Comparison of ENCODE assay signal across 8 cellular contexts in the genomic region with DNA sequence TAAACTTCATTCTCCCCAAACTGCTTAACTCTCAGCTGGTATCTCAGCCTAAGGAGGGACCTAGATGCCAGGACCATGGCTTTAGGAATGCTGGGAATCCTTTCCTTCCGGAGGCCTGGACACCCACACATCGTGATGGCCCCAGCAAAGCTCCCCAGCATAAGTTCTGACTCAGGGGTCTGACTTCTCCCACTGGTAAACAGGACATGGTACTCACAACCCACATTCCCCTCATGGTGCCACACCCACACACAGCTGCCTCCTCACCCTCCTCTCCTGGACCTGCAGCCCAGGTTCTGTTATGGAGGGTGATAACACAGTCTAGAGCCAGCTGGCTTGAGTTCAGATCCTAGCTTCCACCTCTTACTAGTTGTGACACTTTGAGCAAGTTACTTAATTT. TPM values are rescaled to one million over a fixed set of nuclear protein-coding genes. Genes with fewer than 3 reads are reported as not detected.
DNase-seq lines count a peak whose midpoint lies in the region; ATAC-seq and TF ChIP-seq lines count a peak whose summit lies in the region.

No MANE protein-coding gene starts in this region.

- no peak for ATAC-seq in heart right ventricle
- no peak for ATAC-seq in right cardiac atrium
- no peak for ATAC-seq in upper lobe of right lung

- peaks cover 3 to 35% (median 26%) of the 10 kb centered on the region in 9 donors for H3K4me1 ChIP-seq in heart right ventricle
- peaks cover 5% of the 10 kb centered on the region for H3K4me1 ChIP-seq in right cardiac atrium (ENCODE audit: control insufficient read depth, insufficient read depth, low read length)
- H3K4me1 ChIP-seq in mesodermal cell (ENCODE audit: control insufficient read depth, insufficient read depth, low read length, poor library complexity, severe bottlenecking): peaks cover 13% of the 10 kb centered on the region
- peaks cover 22% of the 10 kb centered on the region for H3K4me1 ChIP-seq in upper lobe of right lung

- no peaks in the 10 kb centered on the region for H3K9me3 ChIP-seq in heart right ventricle
- H3K9me3 ChIP-seq in right cardiac atrium (ENCODE audit: control insufficient read depth, low read length): no peaks in the 10 kb centered on the region
- H3K9me3 ChIP-seq in mesodermal cell (ENCODE audit: control insufficient read depth, low read length): no peaks in the 10 kb centered on the region
- H3K9me3 ChIP-seq in upper lobe of right lung: no peaks in the 10 kb centered on the region

- WGBS in heart right ventricle, 2 donors: 61 to 66% methylated on average over 2 of the region's 2 CpGs
- 55% methylated on average over 2 of the region's 2 CpGs for WGBS in right cardiac atrium
- 78 to 82% methylated on average over 2 of the region's 2 CpGs for WGBS in mesodermal cell (ENCODE audit: insufficient coverage in 2 of 2), 2 experiments

- intact Hi-C loops in heart right ventricle (cut with DNase I) (loop anchor here in 5 of 10 donors (2.0 to 10.0 kb wide), 5 partner anchors 59 to 172 kb away; a partner anchor contains a TSS), right cardiac atrium (cut with DNase I) (no loop called here), upper lobe of right lung (cut with DNase I) (no loop called here)

- peaks cover 0 to 8% (median 0%) of the 10 kb centered on the region in 9 donors for H3K36me3 ChIP-seq in heart right ventricle
- H3K36me3 ChIP-seq in mesodermal cell (ENCODE audit: control insufficient read depth, insufficient read depth, low read length): peaks cover 5% of the 10 kb centered on the region
- H3K36me3 ChIP-seq in upper lobe of right lung: peaks cover 6% of the 10 kb centered on the region

- H3K27ac ChIP-seq in heart right ventricle (peak overlapping the region in 9 of 10 donors; percentile 90 to 98 (median 92)), right cardiac atrium (ENCODE audit: low read length) (no peak overlapping the region), mesodermal cell (ENCODE audit: low read depth, low read length, severe bottlenecking) (peak overlapping the region; percentile 66), upper lobe of right lung (peak overlapping the region; percentile 95)

- TF ChIP-seq CTCF in heart right ventricle (IDR thresholded peaks at IDR 0.05): no peak
- TF ChIP-seq CTCF in upper lobe of right lung (IDR thresholded peaks at IDR 0.05): no peak

- DNase-seq in heart right ventricle: no peak
- DNase-seq in right cardiac atrium: no peak
- DNase-seq in astrocyte of the hippocampus (ENCODE audit: low read depth, low spot score): peak; percentile 20
- no peak for DNase-seq in upper lobe of right lung
- DNase-seq in T-helper 9 cell: no peak
- DNase-seq in GF-D8 (lab: John Stamatoyannopoulos, UW): no peak
- DNase-seq in superior temporal gyrus (ENCODE audit: extremely low spot score): no peak

- H3K4me3 ChIP-seq in heart right ventricle (peak overlapping the region in 6 of 10 donors; percentile 58 to 93 (median 65)), right cardiac atrium (ENCODE audit: low read length) (no peak overlapping the region), mesodermal cell (ENCODE audit: extremely low read depth, insufficient read depth, low read length, poor library complexity, severe bottlenecking) (peak overlapping the region; percentile 52), upper lobe of right lung (peak overlapping the region; percentile 62)

- H3K27me3 ChIP-seq in heart right ventricle (no peaks in the 10 kb centered on the region), right cardiac atrium (ENCODE audit: control insufficient read depth, insufficient read depth) (no peaks in the 10 kb centered on the region), upper lobe of right lung (no peaks in the 10 kb centered on the region)

RNA-seq across cellular contexts. Expression of a gene that starts 0.7 kb away (rescaled TPM):
- total RNA-seq in heart right ventricle: 1 to 10 TPM in 2 of 10 donors, under 1 TPM in 8; 0.15 to 1.6 (median 0.90) TPM
- polyA plus RNA-seq in heart right ventricle: 1 to 10 TPM; 1.5 to 1.9 TPM
- total RNA-seq in right cardiac atrium: 1 to 10 TPM in 3 of 4 donors, under 1 TPM in 1; 0.89 to 2.1 (median 1.5) TPM
- polyA plus RNA-seq in right cardiac atrium: 1.5 TPM
- polyA plus RNA-seq in mesodermal cell (2013, experiment 1 of 2): 1.4 TPM
- polyA plus RNA-seq in mesodermal cell (2013, experiment 2 of 2): 2.0 TPM
- 8.0 TPM for total RNA-seq in upper lobe of right lung

RNA-seq across cellular contexts. Expression of a gene that starts 12.9 kb away (rescaled TPM):
- total RNA-seq in heart right ventricle (under 1 TPM; 0.11 to 0.72 (median 0.31) TPM), right cardiac atrium (1 to 10 TPM in 1 of 4 donors, under 1 TPM in 3; 0.60 to 1.2 (median 0.70) TPM), upper lobe of right lung (5.9 TPM)
- polyA plus RNA-seq in heart right ventricle (1 to 10 TPM in 1 of 2 donors, under 1 TPM in 1; 0.49 to 1.5 TPM), right cardiac atrium (0.50 TPM)
- 4.3 TPM for polyA plus RNA-seq in mesodermal cell (2013, experiment 1 of 2)
- polyA plus RNA-seq in mesodermal cell (2013, experiment 2 of 2): 3.9 TPM

RNA-seq across cellular contexts. Expression of a gene that starts 14.9 kb away (rescaled TPM):
- total RNA-seq in heart right ventricle (100 to 1,000 TPM; 104 to 166 (median 121) TPM), right cardiac atrium (100 to 1,000 TPM in 3 of 4 donors, 10 to 100 TPM in 1; 73.4 to 109 (median 104) TPM), upper lobe of right lung (135 TPM)
- polyA plus RNA-seq in heart right ventricle (100 to 1,000 TPM; 136 to 138 TPM), right cardiac atrium (135 TPM)
- 167 TPM for polyA plus RNA-seq in mesodermal cell (2013, experiment 1 of 2)
- 153 TPM for polyA plus RNA-seq in mesodermal cell (2013, experiment 2 of 2)

RNA-seq across cellular contexts. Expression of a gene that starts 15.2 kb away (rescaled TPM):
- total RNA-seq in heart right ventricle (10 to 100 TPM in 7 of 10 donors, 1 to 10 TPM in 3; 7.8 to 14.4 (median 10.7) TPM), right cardiac atrium (10 to 100 TPM in 3 of 4 donors, 1 to 10 TPM in 1; 9.6 to 14.6 (median 10.4) TPM), upper lobe of right lung (62.7 TPM)
- polyA plus RNA-seq in heart right ventricle (10 to 100 TPM; 11.1 to 19.8 TPM), right cardiac atrium (9.6 TPM)
- 40.3 TPM for polyA plus RNA-seq in mesodermal cell (2013, experiment 1 of 2)
- 41.6 TPM for polyA plus RNA-seq in mesodermal cell (2013, experiment 2 of 2)

RNA-seq across cellular contexts. Expression of a gene that starts 28.2 kb away (rescaled TPM):
- total RNA-seq in heart right ventricle: 10 to 100 TPM in 5 of 10 donors, 1 to 10 TPM in 5; 8.2 to 22.0 (median 10.4) TPM
- polyA plus RNA-seq in heart right ventricle: 10 to 100 TPM; 13.7 to 29.0 TPM
- total RNA-seq in right cardiac atrium: 10 to 100 TPM; 31.2 to 38.8 (median 35.0) TPM
- 45.3 TPM for polyA plus RNA-seq in right cardiac atrium
- polyA plus RNA-seq in mesodermal cell (2013, experiment 1 of 2): 57.2 TPM
- 54.5 TPM for polyA plus RNA-seq in mesodermal cell (2013, experiment 2 of 2)
- 93.0 TPM for total RNA-seq in upper lobe of right lung
